ENCODE assay signal across 22 cellular contexts in the genomic region with DNA sequence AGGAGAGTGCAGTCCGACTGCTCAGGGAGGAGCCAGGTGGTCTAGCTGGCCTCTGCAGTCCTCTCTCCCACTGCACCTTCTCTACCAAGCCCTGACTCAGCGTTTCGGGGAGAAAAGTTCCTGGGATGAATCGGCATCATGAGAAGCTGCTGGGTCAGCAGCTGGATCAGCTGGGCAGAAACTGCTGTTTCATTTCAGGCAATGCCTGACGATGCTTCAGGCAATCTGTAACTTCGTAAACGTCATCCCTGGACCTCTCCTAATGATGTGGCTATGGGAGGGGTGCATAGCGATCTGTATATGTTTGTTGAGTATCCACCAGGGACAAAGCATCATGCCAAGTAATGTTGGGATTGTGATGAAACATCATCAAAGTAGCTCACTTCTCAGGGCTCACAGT. TPM values are rescaled to one million over a fixed set of nuclear protein-coding genes. Genes with fewer than 3 reads are reported as not detected.
DNase-seq lines count a peak whose midpoint lies in the region; ATAC-seq and TF ChIP-seq lines count a peak whose summit lies in the region.
"Had no signal": no experiment of that assay in that cellular context is flagged by ENCODE, and none has a peak within 500 bp of the region (broad histone marks: within the 10 kb centered on the region; RNA-seq: fewer than 3 reads in every experiment).

No MANE protein-coding gene starts in this region.

- peak overlapping the region; percentile 13 for H2AFZ ChIP-seq in parathyroid adenoma

- DNase-seq in H4 (ENCODE audit: low spot score): peak; percentile 91
- peak; percentile 52 for DNase-seq in amniotic epithelial cell (ENCODE audit: low read depth)
- DNase-seq in fibroblast of the conjunctiva (ENCODE audit: low read depth): peak; percentile 23
- DNase-seq in heart left ventricle: no peak
- DNase-seq in T-helper 1 cell: no peak
- no peak for DNase-seq in cerebellar cortex (ENCODE audit: low spot score)
- DNase-seq: activated CD4-positive, alpha-beta T cell treated with anti-CD3 and anti-CD28 coated beads for 4 hours; activated naive CD8-positive, alpha-beta T cell treated with anti-CD3 and anti-CD28 coated beads for 36 hours; CD4-positive, alpha-beta memory T cell; dermis blood vessel endothelial cell; DMS53; left ventricle myocardium superior; mucosa of descending colon; NCI-H526 treated with DMSO at 0.1 percent for 48 hours; Right ventricle myocardium superior; stimulated activated CD4-positive, alpha-beta T cell treated with anti-CD3 and anti-CD28 coated beads, Interleukin-4, amount 100 ng/mL, for 4 hours; stomach; upper lobe of right lung had no signal

- no peak overlapping the region for H3K4me3 ChIP-seq in parathyroid adenoma (ENCODE audit: low read depth, low read length)
- H3K4me3 ChIP-seq in heart left ventricle: no peak overlapping the region
- H3K4me3 ChIP-seq: HAP-1, mucosa of descending colon, stomach, upper lobe of right lung had no signal

- intact Hi-C loops in heart left ventricle (cut with DNase I): no loop called here

- H3K9ac ChIP-seq in parathyroid adenoma: no peak overlapping the region

- H3K4me2 ChIP-seq in parathyroid adenoma (ENCODE audit: low read length): peak overlapping the region; percentile 52

- TF ChIP-seq CTCF in parathyroid adenoma (IDR thresholded peaks at IDR 0.05) (no peak), heart left ventricle (IDR thresholded peaks at IDR 0.05) (no peak)

- H3K27ac ChIP-seq in parathyroid adenoma: no peak overlapping the region
- no peak overlapping the region for H3K27ac ChIP-seq in heart left ventricle
- H3K27ac ChIP-seq: neutrophil, stomach, upper lobe of right lung had no signal

- no peaks in the 10 kb centered on the region for H3K27me3 ChIP-seq in parathyroid adenoma (ENCODE audit: control insufficient read depth, insufficient read depth, low read length)
- H3K27me3 ChIP-seq in heart left ventricle: peaks cover 0 to 7% (median 0%) of the 10 kb centered on the region in 9 donors
- H3K27me3 ChIP-seq: stomach, upper lobe of right lung had no signal

- no peak for TF ChIP-seq POLR2A in heart left ventricle (IDR thresholded peaks at IDR 0.05)

- H3K36me3 ChIP-seq in parathyroid adenoma (ENCODE audit: control insufficient read depth, insufficient read depth, low read length): no peaks in the 10 kb centered on the region
- H3K36me3 ChIP-seq in heart left ventricle: no peaks in the 10 kb centered on the region
- H3K36me3 ChIP-seq: HAP-1, neutrophil, upper lobe of right lung had no signal

- no peak for ATAC-seq in heart left ventricle
- no peak for ATAC-seq in GM19397 (IDR thresholded peaks at IDR 0.05; ENCODE audit: unreplicated experiment)
- ATAC-seq: left ventricle myocardium superior, mucosa of descending colon, upper lobe of right lung had no signal

- no peaks in the 10 kb centered on the region for H3K79me2 ChIP-seq in parathyroid adenoma

- H3K9me3 ChIP-seq in parathyroid adenoma (ENCODE audit: control insufficient read depth, low read length) (no peaks in the 10 kb centered on the region), heart left ventricle (no peaks in the 10 kb centered on the region)
- H3K9me3 ChIP-seq: HAP-1, mucosa of descending colon, neutrophil, stomach, upper lobe of right lung had no signal

- 74 to 85% (median 81%) methylated on average over 8 of the region's 8 CpGs for WGBS in heart left ventricle, 4 donors

- H3K4me1 ChIP-seq in parathyroid adenoma (peaks cover 5% of the 10 kb centered on the region), heart left ventricle (no peaks in the 10 kb centered on the region)
- H3K4me1 ChIP-seq: upper lobe of right lung had no signal

RNA-seq across cellular contexts. Expression of gene LIPG, which starts 20.7 kb away (rescaled TPM):
- total RNA-seq in H4 (2014; rRNA removed; shearing (Covaris generic)): 0.17 and 0.49 TPM in 2 replicates
- total RNA-seq in heart left ventricle: 10 to 100 TPM in 1 of 9 donors, 1 to 10 TPM in 2, under 1 TPM in 3, not detected in 3; 0.20 to 12.1 (median 1.1) TPM
- 1 to 10 TPM in 1 of 2 donors, under 1 TPM in 1; 0.04 to 7.2 TPM for polyA plus RNA-seq in heart left ventricle
- total RNA-seq: CD4-positive, alpha-beta memory T cell; left ventricle myocardium superior had no signal
- polyA plus RNA-seq: CD4-positive, alpha-beta memory T cell had no signal

Comparison
In these comparisons a context has a peak if more than half of its experiments do, and no peak if none do; other contexts are left out.
1. DNase-seq: peak in H4 (single experiment), amniotic epithelial cell (single experiment) and fibroblast of the conjunctiva (single experiment); none in heart left ventricle (0 of 5), T-helper 1 cell (0 of 5) and cerebellar cortex (single experiment).